ENCODE assay signal across 16 cellular contexts in genomic region chr15:100215843-100216169, GRCh38.
A peak's percentile ranks its signal among the peaks of the same experiment; 100 is the strongest.
DNase-seq lines count a peak whose midpoint lies in the region; ATAC-seq and TF ChIP-seq lines count a peak whose summit lies in the region.
"Had no signal": no experiment of that assay in that cellular context is flagged by ENCODE, and none has a peak within 500 bp of the region (broad histone marks: within the 10 kb centered on the region; RNA-seq: fewer than 3 reads in every experiment).

No MANE protein-coding gene starts in this region.

- H3K27me3 ChIP-seq in body of pancreas, result no peaks in the 10 kb centered on the region
- no peaks in the 10 kb centered on the region for H3K27me3 ChIP-seq in left ventricle myocardium inferior (ENCODE audit: low read depth)
- H3K27me3 ChIP-seq in right lobe of liver, result no peaks in the 10 kb centered on the region
- no peaks in the 10 kb centered on the region for H3K27me3 ChIP-seq in skeletal muscle tissue (ENCODE audit: control insufficient read depth in 3 of 3, insufficient read depth in 3 of 3, low read length in 3 of 3)
- H3K27me3 ChIP-seq: BLaER1 treated with 17β-estradiol and CSF1 and Interleukin-3, amounts not matched to agents 10 nM and 100 nM had no signal

- no peak overlapping the region for H3K9ac ChIP-seq in skeletal muscle tissue (ENCODE audit: low read depth in 1 of 3, low read length in 3 of 3)
- H3K9ac ChIP-seq: BLaER1 treated with 17β-estradiol and CSF1 and Interleukin-3, amounts not matched to agents 10 nM and 100 nM had no signal

- H3K27ac ChIP-seq in body of pancreas (peak overlapping the region; percentile 65 to 86 (median 80)), left ventricle myocardium inferior (replicated peaks) (peak overlapping the region; percentile 47), right lobe of liver (peak overlapping the region in 2 of 3 donors; percentile 46 to 63), skeletal muscle tissue (ENCODE audit: low read depth, low read length) (peak overlapping the region; percentile 17)
- H3K27ac ChIP-seq: BLaER1 treated with 17β-estradiol and CSF1 and Interleukin-3, amounts not matched to agents 10 nM and 100 nM; RWPE1 had no signal

- 30 to 41% methylated on average over 2 to 3 of the region's 3 CpGs for WGBS in body of pancreas, 2 donors
- WGBS in right lobe of liver (ENCODE audit: insufficient coverage, low coverage, low lambda C conversion rate, missing lambda C conversion rate), result 50% methylated on average over 3 of the region's 3 CpGs

- no peak for TF ChIP-seq POLR2A in body of pancreas (IDR thresholded peaks at IDR 0.05)
- no peak for TF ChIP-seq POLR2A in right lobe of liver (IDR thresholded peaks at IDR 0.05)

- no peak for TF ChIP-seq CTCF in body of pancreas (IDR thresholded peaks at IDR 0.05)
- TF ChIP-seq CTCF in left ventricle myocardium inferior (IDR thresholded peaks at IDR 0.05; ENCODE audit: borderline replicate concordance), result no peak
- TF ChIP-seq CTCF in right lobe of liver (IDR thresholded peaks at IDR 0.05), result no peak

- H3K9me3 Mint-ChIP-seq in natural killer cell treated with Interleukin-12 subunit alpha and Interleukin-12 subunit beta and Interleukin-15 and Interleukin-18, amount 100 ng/mL, for 72 hours, result no peaks in the 10 kb centered on the region

- no peak overlapping the region for H3K4me3 Mint-ChIP-seq in natural killer cell treated with Interleukin-12 subunit alpha and Interleukin-12 subunit beta and Interleukin-15 and Interleukin-18, amount 100 ng/mL, for 72 hours

- peaks cover 52% of the 10 kb centered on the region for H3K4me1 ChIP-seq in body of pancreas
- H3K4me1 ChIP-seq in left ventricle myocardium inferior, result peaks cover 17% of the 10 kb centered on the region
- peaks cover 0 to 61% (median 34%) of the 10 kb centered on the region in 4 donors for H3K4me1 ChIP-seq in right lobe of liver
- H3K4me1 ChIP-seq in skeletal muscle tissue (ENCODE audit: control insufficient read depth in 3 of 3, insufficient read depth in 3 of 3, low read length in 3 of 3), result peaks cover 2 to 16% (median 10%) of the 10 kb centered on the region in 3 donors
- H3K4me1 ChIP-seq: HAP-1 had no signal

- H3K4me1 Mint-ChIP-seq in natural killer cell treated with Interleukin-12 subunit alpha and Interleukin-12 subunit beta and Interleukin-15 and Interleukin-18, amount 100 ng/mL, for 72 hours (ENCODE audit: low read depth in 2 of 2), result no peaks in the 10 kb centered on the region

- DNase-seq in body of pancreas (no peak), left ventricle myocardium inferior (no peak), right lobe of liver (no peak), NOMO-1 (lab: John Stamatoyannopoulos, UW; ENCODE audit: unreplicated experiment in 2 of 2) (no peak)
- DNase-seq in natural killer cell treated with Interleukin-12 subunit alpha and Interleukin-12 subunit beta and Interleukin-15 and Interleukin-18, amount 100 ng/mL, for 72 hours (ENCODE audit: low spot score), result no peak
- DNase-seq: DND-41, NCI-H2029, NCI-H748 treated with DMSO at 0.1 percent for 48 hours, PC-3 had no signal

- no peaks in the 10 kb centered on the region for H3K36me3 Mint-ChIP-seq in natural killer cell treated with Interleukin-12 subunit alpha and Interleukin-12 subunit beta and Interleukin-15 and Interleukin-18, amount 100 ng/mL, for 72 hours

- no peaks in the 10 kb centered on the region for H3K36me3 ChIP-seq in body of pancreas (replicated peaks in 1 of 2; ENCODE audit: insufficient read depth in 1 of 2, low read depth in 2 of 2)
- H3K36me3 ChIP-seq in left ventricle myocardium inferior, result no peaks in the 10 kb centered on the region
- no peaks in the 10 kb centered on the region for H3K36me3 ChIP-seq in right lobe of liver
- H3K36me3 ChIP-seq in skeletal muscle tissue (ENCODE audit: control insufficient read depth in 3 of 3, insufficient read depth in 3 of 3, low read length in 3 of 3), result no peaks in the 10 kb centered on the region
- H3K36me3 ChIP-seq: BLaER1 treated with 17β-estradiol and CSF1 and Interleukin-3, amounts not matched to agents 10 nM and 100 nM; HAP-1 had no signal

- peaks cover 0 to 6% of the 10 kb centered on the region in 2 donors for H3K27me3 Mint-ChIP-seq in natural killer cell treated with Interleukin-12 subunit alpha and Interleukin-12 subunit beta and Interleukin-15 and Interleukin-18, amount 100 ng/mL, for 72 hours

- intact Hi-C loops in body of pancreas (cut with DNase I), result no loop called here
- intact Hi-C loops in left ventricle myocardium inferior (cut with micrococcal nuclease), result no loop called here
- intact Hi-C loops in right lobe of liver (cut with DNase I), result no loop called here

- H3K9me3 ChIP-seq in body of pancreas (no peaks in the 10 kb centered on the region), left ventricle myocardium inferior (replicated peaks) (no peaks in the 10 kb centered on the region), right lobe of liver (no peaks in the 10 kb centered on the region), skeletal muscle tissue (ENCODE audit: control insufficient read depth in 3 of 3, low read length in 3 of 3) (no peaks in the 10 kb centered on the region)
- H3K9me3 ChIP-seq: BLaER1 treated with 17β-estradiol and CSF1 and Interleukin-3, amounts not matched to agents 10 nM and 100 nM; HAP-1 had no signal

- H3K27ac Mint-ChIP-seq in natural killer cell treated with Interleukin-12 subunit alpha and Interleukin-12 subunit beta and Interleukin-15 and Interleukin-18, amount 100 ng/mL, for 72 hours, result no peak overlapping the region

- ATAC-seq in body of pancreas (peak; percentile 23), right lobe of liver (peak in 3 of 4 donors; percentile 2 to 26 (median 14)), HG03175 (IDR thresholded peaks at IDR 0.05; ENCODE audit: unreplicated experiment) (no peak), HG03095 (IDR thresholded peaks at IDR 0.05; ENCODE audit: unreplicated experiment) (no peak)
- ATAC-seq in natural killer cell treated with Interleukin-12 subunit alpha and Interleukin-12 subunit beta and Interleukin-15 and Interleukin-18, amount 100 ng/mL, for 72 hours, result no peak
- ATAC-seq: K562, PC-3 had no signal

- H3K4me3 ChIP-seq in body of pancreas, result no peak overlapping the region
- no peak overlapping the region for H3K4me3 ChIP-seq in left ventricle myocardium inferior
- H3K4me3 ChIP-seq in right lobe of liver, result no peak overlapping the region
- H3K4me3 ChIP-seq in skeletal muscle tissue (ENCODE audit: low read length in 3 of 3), result no peak overlapping the region
- H3K4me3 ChIP-seq: BLaER1 treated with 17β-estradiol and CSF1 and Interleukin-3, amounts not matched to agents 10 nM and 100 nM; HAP-1; K562 had no signal

Comparison
In these comparisons a context has a peak if more than half of its experiments do, and no peak if none do; other contexts are left out.
1. ATAC-seq: peak in body of pancreas (single experiment) and right lobe of liver (3 of 4); none in natural killer cell treated with Interleukin-12 subunit alpha and Interleukin-12 subunit beta and Interleukin-15 and Interleukin-18, amount 100 ng/mL, for 72 hours (0 of 2), HG03175 (single experiment) and HG03095 (single experiment).
2. H3K27ac ChIP-seq: peak in every context shown above with its lines; median percentile 80 in body of pancreas; 54 in right lobe of liver; 47 in left ventricle myocardium inferior; 17 in skeletal muscle tissue.